ENCODE assay signal across 19 cellular contexts in the genomic region with DNA sequence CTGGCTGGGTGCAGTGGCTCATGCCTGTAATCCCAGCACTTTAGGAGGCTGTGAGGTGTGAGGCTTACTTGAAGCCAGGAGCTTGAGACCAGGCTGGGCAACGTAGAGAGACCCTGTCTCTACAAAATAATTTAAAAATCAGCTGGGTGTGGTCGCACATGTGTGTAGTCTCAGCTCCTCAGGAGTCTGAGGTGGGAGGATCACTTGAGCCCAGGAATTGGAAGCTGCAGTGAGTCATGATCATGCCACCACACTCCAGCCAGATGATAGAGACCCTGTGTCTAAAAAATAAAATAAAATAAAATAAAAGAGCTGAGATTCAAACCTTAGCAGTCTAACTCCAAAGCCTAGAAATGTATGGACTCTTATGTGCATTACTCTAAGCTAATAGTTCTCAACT. TPM values are rescaled to one million over a fixed set of nuclear protein-coding genes. Genes with fewer than 3 reads are reported as not detected.
A peak's percentile ranks its signal among the peaks of the same experiment; 100 is the strongest.
DNase-seq lines count a peak whose midpoint lies in the region; ATAC-seq and TF ChIP-seq lines count a peak whose summit lies in the region.
"Had no signal": no experiment of that assay in that cellular context is flagged by ENCODE, and none has a peak within 500 bp of the region (broad histone marks: within the 10 kb centered on the region; RNA-seq: fewer than 3 reads in every experiment).

No MANE protein-coding gene starts in this region.

- H3K4me1 Mint-ChIP-seq in chondrocyte (ENCODE audit: low read depth): peaks cover 31% of the 10 kb centered on the region
- H3K4me1 Mint-ChIP-seq: activated naive CD8-positive, alpha-beta T cell treated with anti-CD3 and anti-CD28 coated beads for 36 hours; naive B cell had no signal

- H3K27ac Mint-ChIP-seq in chondrocyte (ENCODE audit: unreplicated experiment): peak overlapping the region; percentile 49
- H3K27ac Mint-ChIP-seq: activated naive CD8-positive, alpha-beta T cell treated with anti-CD3 and anti-CD28 coated beads for 36 hours; naive B cell had no signal

- intact Hi-C loops in Panc1 (cut with micrococcal nuclease; ENCODE audit: unreplicated experiment) (no loop called here), dorsolateral prefrontal cortex (cut with DNase I) (no loop called here)

- H3K27me3 ChIP-seq in Panc1 (ENCODE audit: control insufficient read depth, insufficient read depth, low read length) (no peaks in the 10 kb centered on the region), dorsolateral prefrontal cortex (peaks cover 0 to 47% (median 0%) of the 10 kb centered on the region in 45 donors)
- H3K27me3 ChIP-seq: pancreas had no signal

- H3K27me3 Mint-ChIP-seq in chondrocyte (ENCODE audit: low read depth): no peaks in the 10 kb centered on the region

- no peaks in the 10 kb centered on the region for H3K36me3 Mint-ChIP-seq in chondrocyte (ENCODE audit: low read depth)
- H3K36me3 Mint-ChIP-seq: activated naive CD8-positive, alpha-beta T cell treated with anti-CD3 and anti-CD28 coated beads for 36 hours had no signal

- BruUV-seq in Panc1 (replicated peaks; lab: Mats Ljungman, UMichigan): no TSS peak

- ATAC-seq in Panc1 (peak; percentile 45; the same call in 1 of the 2 replicates), GM18858 (IDR thresholded peaks at IDR 0.05; ENCODE audit: unreplicated experiment) (no peak)
- ATAC-seq: pancreas had no signal

- H3K4me1 ChIP-seq in Panc1 (ENCODE audit: control insufficient read depth, insufficient read depth, low read length): no peaks in the 10 kb centered on the region
- H3K4me1 ChIP-seq: pancreas had no signal

- in situ Hi-C loops in Panc1 (cut with HindIII; ENCODE audit: low pct_unique_long_range_greater_than_20kb, low sequenced_read_pairs): no loop called here

- H3K9me3 ChIP-seq in Panc1 (ENCODE audit: control insufficient read depth, insufficient read depth, low read depth, low read length): no peaks in the 10 kb centered on the region
- H3K9me3 ChIP-seq: pancreas had no signal

- CTCF ChIA-PET in Panc1 (lab: Charles Lee): no interaction called here

- TF ChIP-seq CTCF in Panc1 (IDR thresholded peaks at IDR 0.05) (no peak), chondrocyte (IDR thresholded peaks at IDR 0.05) (no peak), dorsolateral prefrontal cortex (IDR thresholded peaks at IDR 0.05 in 54 of 56, conservative IDR thresholded peaks at IDR 0.05 in 2 of 56; ENCODE audit: low read depth in 1 of 56, partially characterized antibody in 56 of 56) (no peak)

- H3K27ac ChIP-seq in Panc1 (ENCODE audit: low read length) (no peak overlapping the region), dorsolateral prefrontal cortex (no peak overlapping the region)
- H3K27ac ChIP-seq: pancreas, RWPE1, WERI-Rb-1 had no signal

- DNase-seq in ELR (ENCODE audit: low read depth) (peak; percentile 82), Panc1 (ENCODE audit: low read depth, low spot score) (no peak), chondrocyte (ENCODE audit: low spot score) (no peak), kidney tubule cell (ENCODE audit: low spot score) (peak; percentile 37), OCI-M1 (lab: John Stamatoyannopoulos, UW) (no peak), NCI-H1436 (lab: John Stamatoyannopoulos, UW) (no peak), dorsolateral prefrontal cortex (no peak)
- DNase-seq: activated naive CD8-positive, alpha-beta T cell treated with anti-CD3 and anti-CD28 coated beads for 36 hours; GDM1; Kasumi-1; naive B cell; NCI-H1417; NCI-H2171; NCI-H82; pancreas; WERI-Rb-1 had no signal

- no peak overlapping the region for H3K4me3 Mint-ChIP-seq in chondrocyte (ENCODE audit: unreplicated experiment)
- H3K4me3 Mint-ChIP-seq: activated naive CD8-positive, alpha-beta T cell treated with anti-CD3 and anti-CD28 coated beads for 36 hours; naive B cell had no signal

- no peaks in the 10 kb centered on the region for H3K36me3 ChIP-seq in Panc1 (ENCODE audit: control insufficient read depth, insufficient read depth, low read length)
- H3K36me3 ChIP-seq: pancreas, WERI-Rb-1 had no signal

- POLR2A ChIA-PET in Panc1 (lab: Charles Lee): no interaction called here

- H3K4me3 ChIP-seq in Panc1 (ENCODE audit: low read depth in 2 of 2, low read length in 2 of 2) (no peak overlapping the region), dorsolateral prefrontal cortex (no peak overlapping the region)
- H3K4me3 ChIP-seq: pancreas, skin epidermis had no signal

- H3K9me3 Mint-ChIP-seq in chondrocyte (ENCODE audit: low read depth): no peaks in the 10 kb centered on the region
- H3K9me3 Mint-ChIP-seq: activated naive CD8-positive, alpha-beta T cell treated with anti-CD3 and anti-CD28 coated beads for 36 hours; naive B cell had no signal

RNA-seq across cellular contexts. Expression of a gene that starts 39.0 kb away (rescaled TPM):
- total RNA-seq in Panc1 (2021; ENCODE audit: unreplicated experiment) (42.9 TPM), chondrocyte (21.6 to 27.6 TPM (median 25.8 TPM) in 3 replicates), dorsolateral prefrontal cortex (100 to 1,000 TPM in 114 of 120 experiments, 10 to 100 TPM in 6; 54.4 to 214 (median 149) TPM)
- polyA plus RNA-seq in Panc1 (2012; ENCODE audit: insufficient read length): 30.6 TPM

Comparison
In these comparisons a context has a peak if more than half of its experiments do, and no peak if none do; other contexts are left out.
1. DNase-seq: peak in ELR (single experiment) and kidney tubule cell (single experiment); none in Panc1 (single experiment), chondrocyte (single experiment), OCI-M1 (single experiment), NCI-H1436 (single experiment) and dorsolateral prefrontal cortex (0 of 10).